Comparison of ENCODE assay signal across 1 cellular context in genomic region chr3:97821810-97822775, GRCh38.
TF ChIP-seq lines count a peak whose summit lies in the region.

Gene CRYBG3 (plus strand): TSS chr3:97822011. CDS start chr3:97822207, 196 bp downstream.

TF ChIP-seq in GM23338, 12 proteins besides CTCF, POLR2A, EP300 and RAD21 (continued from another document):
- TF ChIP-seq ZNF462 (CRISPR knock-in tag; IDR thresholded peaks at IDR 0.05) (no peak), CREB1 (CRISPR knock-in tag; IDR thresholded peaks at IDR 0.05; ENCODE audit: low read depth) (peak; percentile 12; the same call in 1 of the 2 replicates), ZNF331 (CRISPR knock-in tag; IDR thresholded peaks at IDR 0.05; ENCODE audit: low read depth) (no peak), JUNB (IDR thresholded peaks at IDR 0.05; ENCODE audit: unreplicated experiment) (no peak), POLR2AphosphoS5 (IDR thresholded peaks at IDR 0.05; ENCODE audit: low read depth) (peak; percentile 75)
